In genomic region chr22:20399866-20400605, GRCh38 we compare ENCODE assay signal across 16 cellular contexts. TPM values are rescaled to one million over a fixed set of nuclear protein-coding genes. Genes with fewer than 3 reads are reported as not detected.
DNase-seq lines count a peak whose midpoint lies in the region; TF ChIP-seq lines count a peak whose summit lies in the region.
"Had no signal": no experiment of that assay in that cellular context is flagged by ENCODE, and none has a peak within 500 bp of the region (broad histone marks: within the 10 kb centered on the region; RNA-seq: fewer than 3 reads in every experiment).

No MANE protein-coding gene starts in this region.

- 49 to 59% methylated on average over 3 to 4 of the region's 4 CpGs for WGBS in thyroid gland, 2 donors

- no peak overlapping the region for H3K9ac ChIP-seq in Loucy (ENCODE audit: low read depth, low read length, poor library complexity, severe bottlenecking)

- H3K9me2 ChIP-seq in Loucy (replicated peaks; ENCODE audit: low read depth, low read length), result no peaks in the 10 kb centered on the region

- no peak for TF ChIP-seq CTCF in Loucy (conservative IDR thresholded peaks at IDR 0.05; ENCODE audit: low read length)
- no peak for TF ChIP-seq CTCF in brain (conservative IDR thresholded peaks at IDR 0.05)
- no peak for TF ChIP-seq CTCF in thyroid gland (IDR thresholded peaks at IDR 0.05)
- no peak for TF ChIP-seq CTCF in mesothelial cell of epicardium (IDR thresholded peaks at IDR 0.05; ENCODE audit: unreplicated experiment)

- peaks cover 55% of the 10 kb centered on the region for H3K79me2 ChIP-seq in Loucy (ENCODE audit: insufficient read depth, low read length)

- H3K4me1 ChIP-seq in Loucy (ENCODE audit: insufficient read depth, low read length, poor library complexity, severe bottlenecking) (peaks cover 35% of the 10 kb centered on the region), thyroid gland (peaks cover 9 to 26% of the 10 kb centered on the region in 2 donors)

- intact Hi-C loops in thyroid gland (cut with DNase I), result no loop called here

- no peak overlapping the region for H2AFZ ChIP-seq in Loucy (ENCODE audit: low read length)

- H3K27ac ChIP-seq in thyroid gland, result no peak overlapping the region

- H3K27ac Mint-ChIP-seq in brain (peak overlapping the region in 3 of 5 experiments; percentile 35 to 75 (median 62)), mesothelial cell of epicardium (no peak overlapping the region)
- H3K27ac Mint-ChIP-seq: B cell; CD14-positive monocyte; CD8-positive, alpha-beta T cell had no signal

- TF ChIP-seq POLR2A in thyroid gland (IDR thresholded peaks at IDR 0.05), result no peak

- H3K36me3 Mint-ChIP-seq in brain (peaks cover 70% of the 10 kb centered on the region), mesothelial cell of epicardium (peaks cover 28% of the 10 kb centered on the region)

- H3K4me1 Mint-ChIP-seq in brain (peaks cover 50% of the 10 kb centered on the region), mesothelial cell of epicardium (peaks cover 28% of the 10 kb centered on the region)

- H3K4me3 Mint-ChIP-seq in brain (peak overlapping the region in 2 of 5 experiments; percentile 4 to 8), mesothelial cell of epicardium (no peak overlapping the region)
- H3K4me3 Mint-ChIP-seq: B cell; CD14-positive monocyte; CD8-positive, alpha-beta T cell had no signal

- H3F3A ChIP-seq in Loucy (ENCODE audit: low read depth), result 0 out of 2 replicates have a peak, but pooled peaks cover 4% of the 10 kb centered on the region

- peaks cover 3% of the 10 kb centered on the region for H4K20me1 ChIP-seq in Loucy (ENCODE audit: insufficient read depth, low read length, poor library complexity, severe bottlenecking)

- no peaks in the 10 kb centered on the region for H3K27me3 ChIP-seq in Loucy (ENCODE audit: insufficient read depth, low read length, poor library complexity, severe bottlenecking)
- no peaks in the 10 kb centered on the region for H3K27me3 ChIP-seq in thyroid gland

- H3K4me3 ChIP-seq in Loucy (ENCODE audit: low read length, poor library complexity, severe bottlenecking), result no peak overlapping the region
- no peak overlapping the region for H3K4me3 ChIP-seq in thyroid gland (replicated peaks in 1 of 3)
- H3K4me3 ChIP-seq: HAP-1 had no signal

- peak overlapping the region; percentile 52 for H3K4me2 ChIP-seq in Loucy (ENCODE audit: low read depth, low read length, poor library complexity, severe bottlenecking)

- H3K36me3 ChIP-seq in Loucy (ENCODE audit: insufficient read depth, low read length) (peaks cover 6% of the 10 kb centered on the region; the same call in 1 of the 2 replicates), thyroid gland (no peaks in the 10 kb centered on the region)

- peak; percentile 17 for DNase-seq in islet precursor cell
- DNase-seq in thyroid gland, result peak; percentile 65 to 67
- DNase-seq in mesothelial cell of epicardium (ENCODE audit: low spot score in 2 of 2, unreplicated experiment in 2 of 2), result no peak
- no peak for DNase-seq in NCI-H510A (lab: John Stamatoyannopoulos, UW)
- no peak for DNase-seq in NCI-H2227 treated with DMSO at 0.1 percent for 48 hours (lab: John Stamatoyannopoulos, UW)
- no peak for DNase-seq in HuH-7.5 (ENCODE audit: low spot score)
- DNase-seq: CD8-positive, alpha-beta T cell; COR-L47; DMS153; DMS79 treated with DMSO at 0.1 percent for 48 hours; EL had no signal

- H3K9me3 Mint-ChIP-seq in brain (peaks cover 0 to 6% (median 0%) of the 10 kb centered on the region in 5 experiments), mesothelial cell of epicardium (no peaks in the 10 kb centered on the region)
- H3K9me3 Mint-ChIP-seq: CD8-positive, alpha-beta T cell had no signal

- H3K27me3 Mint-ChIP-seq in brain (no peaks in the 10 kb centered on the region), mesothelial cell of epicardium (ENCODE audit: low read depth) (no peaks in the 10 kb centered on the region)
- H3K27me3 Mint-ChIP-seq: B cell had no signal

- H3K9me3 ChIP-seq in Loucy (ENCODE audit: insufficient read depth, low read depth, low read length), result no peaks in the 10 kb centered on the region
- H3K9me3 ChIP-seq in thyroid gland, result no peaks in the 10 kb centered on the region
- H3K9me3 ChIP-seq: HAP-1 had no signal

RNA-seq across cellular contexts. Expression of gene ZNF74, which starts 6.1 kb away (rescaled TPM):
- 19.6 TPM for polyA plus RNA-seq in brain (ENCODE audit: insufficient read depth, low read depth, low replicate concordance)
- total RNA-seq in thyroid gland, result 10 to 100 TPM in 3 of 4 donors, 1 to 10 TPM in 1; 9.8 to 15.0 (median 12.0) TPM
- total RNA-seq in mesothelial cell of epicardium, result 36.8 to 38.3 TPM (median 38.1 TPM) in 3 replicates

RNA-seq across cellular contexts. Expression of gene SCARF2, which starts 37.6 kb away (rescaled TPM):
- polyA plus RNA-seq in brain (ENCODE audit: insufficient read depth, low read depth, low replicate concordance), result 1.9 TPM
- total RNA-seq in thyroid gland (10 to 100 TPM; 14.4 to 23.1 (median 20.4) TPM), mesothelial cell of epicardium (45.7 to 47.2 TPM (median 46.8 TPM) in 3 replicates)

Comparison
In these comparisons a context has a peak if more than half of its experiments do, and no peak if none do; other contexts are left out.
1. DNase-seq: peak in islet precursor cell (single experiment) and thyroid gland (2 of 2); none in mesothelial cell of epicardium (0 of 2), NCI-H510A (single experiment), NCI-H2227 treated with DMSO at 0.1 percent for 48 hours (single experiment) and HuH-7.5 (single experiment).